8 cellular contexts compared by ENCODE assay signal in the genomic region with DNA sequence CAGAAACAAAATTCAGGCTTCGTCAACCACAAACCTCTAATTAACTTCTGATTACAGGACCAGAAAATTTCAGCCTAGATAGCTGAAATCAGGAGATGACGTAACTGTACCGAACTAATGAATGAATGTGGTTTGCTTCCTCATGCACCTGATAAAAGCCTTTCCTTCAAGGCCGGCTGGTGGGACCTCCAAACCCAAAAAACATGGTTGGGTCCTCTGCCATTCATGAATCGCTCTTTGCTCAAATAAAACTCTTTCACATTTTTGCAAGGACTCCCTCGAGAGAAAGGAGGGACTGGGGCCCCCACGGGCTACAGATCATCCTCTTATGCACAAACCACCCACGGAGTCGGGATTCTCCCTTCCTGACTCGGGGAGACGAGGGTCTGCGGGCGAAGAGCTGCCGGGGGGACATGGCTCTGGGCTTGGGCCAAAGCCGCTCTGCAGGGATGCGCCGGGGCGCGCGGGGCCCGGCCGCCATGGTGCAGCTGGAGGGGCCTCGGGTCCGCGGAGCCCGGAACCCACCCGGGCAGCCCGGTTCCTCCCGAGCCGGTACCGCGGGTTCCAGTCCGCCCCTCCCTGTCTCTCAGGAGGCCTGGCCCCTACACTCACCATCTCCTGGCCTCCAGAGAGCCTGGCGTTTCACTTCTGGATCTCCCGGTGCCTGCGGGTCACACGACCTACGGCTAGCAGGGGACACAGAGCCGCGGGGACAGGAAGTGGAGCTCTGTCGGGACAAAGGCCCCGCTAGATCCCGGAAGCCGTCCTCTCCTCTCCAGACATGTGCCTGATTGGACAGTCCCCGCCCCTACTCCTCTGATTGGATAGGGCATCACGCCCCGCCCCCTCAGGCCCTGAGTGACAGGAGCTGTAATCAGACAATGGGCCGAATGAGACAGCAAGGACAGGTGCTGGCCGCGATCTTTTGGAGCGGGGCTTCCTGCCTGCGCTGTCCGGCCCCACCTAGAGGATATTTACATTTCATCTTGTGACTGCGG. TPM values are rescaled to one million over a fixed set of nuclear protein-coding genes. Genes with fewer than 3 reads are reported as not detected.
A peak's percentile ranks its signal among the peaks of the same experiment; 100 is the strongest.
DNase-seq lines count a peak whose midpoint lies in the region; ATAC-seq and FAIRE-seq lines count a peak whose summit lies in the region.

A gene (minus strand): TSS at position 721 of the 998 bp plus-strand sequence. CDS start 106 bp downstream, at position 615.

- H3K9ac ChIP-seq in endocrine pancreas (ENCODE audit: control insufficient read depth, insufficient read depth, low read length) = peak within 1 kb of the TSS; percentile 82
- peak within 1 kb of the TSS; percentile 94 for H3K9ac ChIP-seq in mesendoderm (ENCODE audit: low read length)

- H2BK120ac ChIP-seq in mesendoderm (ENCODE audit: low read depth, low read length) = peak within 1 kb of the TSS; percentile 66

- H3K56ac ChIP-seq in mesendoderm (ENCODE audit: low read length) = peak within 1 kb of the TSS; percentile 97

- H3K9me3 ChIP-seq in endocrine pancreas (ENCODE audit: control insufficient read depth, low read length) = no peaks in the 10 kb centered on the region

- H3K4me2 ChIP-seq in mesendoderm (ENCODE audit: low read length) = peak within 1 kb of the TSS; percentile 49

- H3K36me3 ChIP-seq in endocrine pancreas (ENCODE audit: control insufficient read depth, insufficient read depth, low read length) (no peaks in the 10 kb centered on the region), mesendoderm (ENCODE audit: control insufficient read depth, insufficient read depth, low read length) (no peaks in the 10 kb centered on the region)

- DNase-seq in COLO829 (ENCODE audit: low spot score) = peak; percentile 99
- DNase-seq in HTR-8/SVneo (ENCODE audit: insufficient read length, low spot score) = peak; percentile 98
- peak; percentile 96 for DNase-seq in NOMO-1 treated with dmso at 0.1 percent for 144 hours (lab: John Stamatoyannopoulos, UW; ENCODE audit: unreplicated experiment)
- DNase-seq in activated CD8-positive, alpha-beta memory T cell treated with anti-CD3 and anti-CD28 coated beads for 48 hours (ENCODE audit: low read depth in 2 of 3, low spot score in 2 of 3) = peak; percentile 91 to 94 (median 92)
- peak; percentile 99 for DNase-seq in mesendoderm
- peak; percentile 97 for DNase-seq in stimulated activated CD8-positive, alpha-beta memory T cell treated with anti-CD3 and anti-CD28 coated beads, Interleukin-15, amount 100 ng/mL, for 1 hour (ENCODE audit: low read depth)

- H3K79me1 ChIP-seq in mesendoderm (ENCODE audit: low read length) = peaks cover 10% of the 10 kb centered on the region

- H3K27me3 ChIP-seq in endocrine pancreas (ENCODE audit: control insufficient read depth, insufficient read depth, low read length) (no peaks in the 10 kb centered on the region), mesendoderm (ENCODE audit: insufficient read depth, low read length, poor library complexity) (no peaks in the 10 kb centered on the region)

- H4K5ac ChIP-seq in mesendoderm (ENCODE audit: low read length) = no peak within 1 kb of the TSS

- peak within 1 kb of the TSS; percentile 93 for H4K8ac ChIP-seq in mesendoderm (ENCODE audit: low read depth, low read length)

- no CpG with 5 or more reads among the region's 54 CpGs for WGBS in mesendoderm (ENCODE audit: extremely low coverage, insufficient coverage, low lambda C conversion rate)

- ATAC-seq in GM21367 (IDR thresholded peaks at IDR 0.05; ENCODE audit: unreplicated experiment) = peak; percentile 98

- FAIRE-seq in HTR-8/SVneo (lab: Jason Lieb, UNC) = no peak

- peak within 1 kb of the TSS; percentile 85 for H3K27ac ChIP-seq in mesendoderm (ENCODE audit: low read depth, low read length)

- peaks cover 74% of the 10 kb centered on the region for H3K79me2 ChIP-seq in mesendoderm (ENCODE audit: control insufficient read depth, insufficient read depth, low read length)

- H3K4me3 ChIP-seq in endocrine pancreas (ENCODE audit: control insufficient read depth, insufficient read depth, low read length) (peak within 1 kb of the TSS; percentile 89), mesendoderm (ENCODE audit: low read length) (peak within 1 kb of the TSS; percentile 74)

- H2AK5ac ChIP-seq in mesendoderm (ENCODE audit: low read length) = no peak within 1 kb of the TSS

- no peak within 1 kb of the TSS for H2BK15ac ChIP-seq in mesendoderm (replicated peaks; ENCODE audit: low read depth)

- H3K4ac ChIP-seq in mesendoderm (ENCODE audit: low read depth, low read length) = peak within 1 kb of the TSS; percentile 88

- H3K18ac ChIP-seq in mesendoderm (ENCODE audit: low read length) = peak within 1 kb of the TSS; percentile 88

- peak within 1 kb of the TSS; percentile 83 for H3K23ac ChIP-seq in mesendoderm (ENCODE audit: low read length)

- peak within 1 kb of the TSS; percentile 85 for H2BK5ac ChIP-seq in mesendoderm (ENCODE audit: low read length)

- H3K4me1 ChIP-seq in endocrine pancreas (ENCODE audit: control insufficient read depth, insufficient read depth, low read length) (peaks cover 5% of the 10 kb centered on the region), mesendoderm (ENCODE audit: control insufficient read depth, low read depth, low read length) (peaks cover 12% of the 10 kb centered on the region)

RNA-seq across cellular contexts. Expression of the gene that starts here (rescaled TPM):
- polyA plus RNA-seq in mesendoderm (2013, experiment 1 of 2) = 63.5 TPM
- polyA plus RNA-seq in mesendoderm (2013, experiment 2 of 2) = 61.3 TPM

Comparison
In these comparisons a context has a peak if more than half of its experiments do, and no peak if none do; other contexts are left out.
1. Peak in every context shown above with its lines: DNase-seq, ATAC-seq, H3K4me3 ChIP-seq and H3K27ac ChIP-seq.